8 cellular contexts compared by ENCODE assay signal in the genomic region with DNA sequence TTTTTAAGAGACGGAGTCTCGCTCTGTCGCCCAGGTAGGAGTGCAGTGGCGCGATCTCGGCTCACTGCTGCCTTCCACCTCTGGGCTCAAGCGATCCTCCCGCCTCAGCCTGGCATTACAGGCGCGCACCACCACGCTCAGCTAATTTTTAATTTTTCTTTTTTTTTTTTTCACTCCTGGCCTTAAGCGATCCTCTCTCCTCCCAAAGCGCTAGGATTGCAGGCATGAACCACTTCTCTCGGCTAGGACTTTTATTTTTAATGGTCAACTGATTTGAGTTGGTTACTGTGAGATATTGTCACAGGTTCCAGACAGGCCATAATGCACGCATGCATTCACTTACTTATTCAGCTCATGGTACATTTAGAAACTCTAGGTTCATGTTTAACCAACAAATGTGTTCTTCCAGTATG. TPM values are rescaled to one million over a fixed set of nuclear protein-coding genes. Genes with fewer than 3 reads are reported as not detected.
A peak's percentile ranks its signal among the peaks of the same experiment; 100 is the strongest.
DNase-seq lines count a peak whose midpoint lies in the region; ATAC-seq and TF ChIP-seq lines count a peak whose summit lies in the region.

No MANE protein-coding gene starts in this region.

- TF ChIP-seq CTCF in 22Rv1 (IDR thresholded peaks at IDR 0.05) (no peak), kidney epithelial cell (IDR thresholded peaks at IDR 0.05; ENCODE audit: insufficient read depth, low read length, poor library complexity, severe bottlenecking) (no peak), type B pancreatic cell (conservative IDR thresholded peaks at IDR 0.05) (peak; percentile 47)

- intact Hi-C loops in activated CD4-positive, alpha-beta memory T cell treated with anti-CD3 and anti-CD28 coated beads for 36 hours (cut with micrococcal nuclease): loop anchor here (1.0 to 2.0 kb wide), 4 partner anchors 9 to 66 kb away; partner anchors contain the start of genes DHRS11, GGNBP2, MRM1 and ZNHIT3

- H3K36me3 ChIP-seq in kidney epithelial cell (ENCODE audit: control insufficient read depth, insufficient read depth, low read length): no peaks in the 10 kb centered on the region

- POLR2A ChIA-PET in activated CD4-positive, alpha-beta memory T cell treated with anti-CD3 and anti-CD28 coated beads for 36 hours (lab: Charles Lee): interaction anchor here (1.2 to 4.6 kb wide), 6 partner anchors 9 to 66 kb away, joined by 4 to 59 read pairs (median 10); partner anchors contain the start of genes GGNBP2, MRM1 and ZNHIT3

- H3K27me3 ChIP-seq in kidney epithelial cell (ENCODE audit: control insufficient read depth, insufficient read depth, low read length): no peaks in the 10 kb centered on the region

- peak overlapping the region; percentile 97 for H3K4me3 ChIP-seq in kidney epithelial cell (ENCODE audit: low read depth, low read length)

- H3K27ac ChIP-seq in 22Rv1: peak overlapping the region; percentile 98

- peaks cover 43% of the 10 kb centered on the region for H3K4me1 Mint-ChIP-seq in activated CD4-positive, alpha-beta memory T cell treated with anti-CD3 and anti-CD28 coated beads for 36 hours (ENCODE audit: low read depth)
- H3K4me1 Mint-ChIP-seq in type B pancreatic cell (ENCODE audit: unreplicated experiment): peaks cover 4% of the 10 kb centered on the region

- peak overlapping the region; percentile 95 for H3K27ac Mint-ChIP-seq in activated CD4-positive, alpha-beta memory T cell treated with anti-CD3 and anti-CD28 coated beads for 36 hours
- peak overlapping the region; percentile 99 for H3K27ac Mint-ChIP-seq in type B pancreatic cell

- CTCF ChIA-PET in activated CD4-positive, alpha-beta memory T cell treated with anti-CD3 and anti-CD28 coated beads for 36 hours (lab: Charles Lee): interaction anchor here (1.6 to 3.9 kb wide), 4 partner anchors 8 to 67 kb away, joined by 3 to 27 read pairs (median 18); partner anchors contain the start of genes GGNBP2 and MRM1

- H3K4me3 Mint-ChIP-seq in activated CD4-positive, alpha-beta memory T cell treated with anti-CD3 and anti-CD28 coated beads for 36 hours: peak overlapping the region; percentile 97
- H3K4me3 Mint-ChIP-seq in type B pancreatic cell: peak overlapping the region; percentile 98

- H3K9me3 Mint-ChIP-seq in activated CD4-positive, alpha-beta memory T cell treated with anti-CD3 and anti-CD28 coated beads for 36 hours: no peaks in the 10 kb centered on the region
- H3K9me3 Mint-ChIP-seq in type B pancreatic cell: no peaks in the 10 kb centered on the region

- H3K27me3 Mint-ChIP-seq in activated CD4-positive, alpha-beta memory T cell treated with anti-CD3 and anti-CD28 coated beads for 36 hours: no peaks in the 10 kb centered on the region
- no peaks in the 10 kb centered on the region for H3K27me3 Mint-ChIP-seq in type B pancreatic cell

- H3K36me3 Mint-ChIP-seq in activated CD4-positive, alpha-beta memory T cell treated with anti-CD3 and anti-CD28 coated beads for 36 hours: peaks cover 37% of the 10 kb centered on the region
- peaks cover 10% of the 10 kb centered on the region for H3K36me3 Mint-ChIP-seq in type B pancreatic cell

- ATAC-seq in GM21723 (IDR thresholded peaks at IDR 0.05; ENCODE audit: unreplicated experiment): peak; percentile 24

- DNase-seq in activated CD4-positive, alpha-beta memory T cell treated with anti-CD3 and anti-CD28 coated beads for 36 hours: no peak
- DNase-seq in kidney epithelial cell (ENCODE audit: low read depth): no peak
- DNase-seq in type B pancreatic cell (ENCODE audit: extremely low spot score, unreplicated experiment): no peak
- no peak for DNase-seq in kidney glomerular epithelial cell (lab: John Stamatoyannopoulos, UW)
- DNase-seq in stimulated activated CD4-positive, alpha-beta T cell treated with anti-CD3 and anti-CD28 coated beads, Interleukin-15, amount 100 ng/mL, for 24 hours: no peak
- DNase-seq in occipital lobe (lab: John Stamatoyannopoulos, UW): no peak

RNA-seq across cellular contexts. Expression of gene PIGW, which starts 0.9 kb away (rescaled TPM):
- total RNA-seq in activated CD4-positive, alpha-beta memory T cell treated with anti-CD3 and anti-CD28 coated beads for 36 hours: 10 to 100 TPM; 11.8 to 12.3 TPM
- 9.0 and 12.6 TPM in 2 replicates for total RNA-seq in kidney epithelial cell
- total RNA-seq in type B pancreatic cell (ENCODE audit: low replicate concordance): 11.1 and 13.5 TPM in 2 replicates
- total RNA-seq in occipital lobe: 7.0 TPM

RNA-seq across cellular contexts. Expression of gene MYO19, which starts 1.0 kb away (rescaled TPM):
- 100 to 1,000 TPM; 106 to 112 TPM for total RNA-seq in activated CD4-positive, alpha-beta memory T cell treated with anti-CD3 and anti-CD28 coated beads for 36 hours
- total RNA-seq in kidney epithelial cell (42.5 and 63.3 TPM in 2 replicates), type B pancreatic cell (ENCODE audit: low replicate concordance) (71.3 and 94.7 TPM in 2 replicates), occipital lobe (33.8 TPM)

RNA-seq across cellular contexts. Expression of gene GGNBP2, which starts 9.0 kb away (rescaled TPM):
- total RNA-seq in activated CD4-positive, alpha-beta memory T cell treated with anti-CD3 and anti-CD28 coated beads for 36 hours: 10 to 100 TPM; 74.8 to 84.0 TPM
- total RNA-seq in kidney epithelial cell: 38.2 and 43.7 TPM in 2 replicates
- total RNA-seq in type B pancreatic cell (ENCODE audit: low replicate concordance): 63.7 and 72.0 TPM in 2 replicates
- total RNA-seq in occipital lobe: 60.7 TPM

RNA-seq across cellular contexts. Expression of gene ZNHIT3, which starts 49.2 kb away (rescaled TPM):
- total RNA-seq in activated CD4-positive, alpha-beta memory T cell treated with anti-CD3 and anti-CD28 coated beads for 36 hours: 10 to 100 TPM; 41.6 to 45.2 TPM
- total RNA-seq in kidney epithelial cell (32.9 and 36.7 TPM in 2 replicates), type B pancreatic cell (ENCODE audit: low replicate concordance) (34.6 and 43.3 TPM in 2 replicates), occipital lobe (44.6 TPM)

RNA-seq across cellular contexts. Expression of gene DHRS11, which starts 56.0 kb away (rescaled TPM):
- 10 to 100 TPM; 10.2 to 10.5 TPM for total RNA-seq in activated CD4-positive, alpha-beta memory T cell treated with anti-CD3 and anti-CD28 coated beads for 36 hours
- total RNA-seq in kidney epithelial cell (5.4 and 8.3 TPM in 2 replicates), type B pancreatic cell (ENCODE audit: low replicate concordance) (30.0 and 60.0 TPM in 2 replicates), occipital lobe (4.8 TPM)
